In the genomic region with DNA sequence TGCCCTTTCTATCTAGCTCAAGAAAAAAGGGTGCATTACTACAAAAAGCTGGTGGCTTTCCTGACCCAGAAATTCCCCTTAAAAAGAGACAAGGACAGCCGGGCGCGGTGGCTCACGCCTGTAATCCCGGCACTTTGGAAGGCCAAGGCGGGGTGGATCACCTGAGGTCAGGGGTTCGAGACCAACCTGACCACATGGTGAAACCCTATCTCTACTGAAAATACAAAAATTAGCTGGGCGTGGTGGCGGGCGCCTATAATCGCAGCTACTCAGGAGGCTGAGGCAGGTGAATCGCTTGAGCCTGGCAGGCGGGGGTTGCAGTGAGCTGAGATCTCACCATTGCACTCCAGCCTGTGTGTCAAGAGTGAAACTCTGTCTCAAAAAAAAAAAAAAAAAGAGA, we compare ENCODE assay signal across 8 cellular contexts.
A peak's percentile ranks its signal among the peaks of the same experiment; 100 is the strongest.
DNase-seq lines count a peak whose midpoint lies in the region; ATAC-seq, FAIRE-seq and TF ChIP-seq lines count a peak whose summit lies in the region.
"Not testable (repeated sequence)": the region's sequence is repeated elsewhere in the genome, so short reads cannot be mapped to it uniquely, and the experiment has no call there.

No MANE protein-coding gene starts in this region.

- not testable (repeated sequence) for ATAC-seq in naive thymus-derived CD4-positive, alpha-beta T cell

- H3K36me3 ChIP-seq in HEK293 (ENCODE audit: control insufficient read depth in 2 of 2, insufficient read depth in 1 of 2, low read length in 2 of 2); SJSA1; right atrium auricular region; naive thymus-derived CD4-positive, alpha-beta T cell (ENCODE audit: control insufficient read depth in 2 of 3, insufficient read depth in 3 of 3, low read length in 3 of 3); small intestine (ENCODE audit: control insufficient read depth in 2 of 2, insufficient read depth in 2 of 2, low read length in 2 of 2): not testable (repeated sequence)

- peak overlapping the region; percentile 83 for H3K27ac Mint-ChIP-seq in activated naive CD4-positive, alpha-beta T cell treated with anti-CD3 and anti-CD28 coated beads, Interleukin-2, amount 10 ng/mL, durations not matched to agents 7 days and 5 days
- H3K27ac Mint-ChIP-seq in dendritic cell treated with granulocyte-macrophage colony-stimulating factor and Interleukin-4, amounts not matched to agents 40 ng/mL and 50 ng/mL, for 4 days: peak overlapping the region; percentile 67
- peak overlapping the region in 8 of 9 donors; percentile 74 to 97 (median 94) for H3K27ac Mint-ChIP-seq in naive thymus-derived CD4-positive, alpha-beta T cell

- not testable (repeated sequence) for H3K9me3 Mint-ChIP-seq in activated naive CD4-positive, alpha-beta T cell treated with anti-CD3 and anti-CD28 coated beads, Interleukin-2, amount 10 ng/mL, durations not matched to agents 7 days and 5 days; dendritic cell treated with granulocyte-macrophage colony-stimulating factor and Interleukin-4, amounts not matched to agents 40 ng/mL and 50 ng/mL, for 4 days; naive thymus-derived CD4-positive, alpha-beta T cell

- peak overlapping the region; percentile 45 for H3K27ac ChIP-seq in HEK293 (ENCODE audit: extremely low read depth, low read depth, low read length)
- not testable (repeated sequence) for H3K27ac ChIP-seq in SJSA1
- H3K27ac ChIP-seq in right atrium auricular region: peak overlapping the region; percentile 75 to 76
- H3K27ac ChIP-seq in naive thymus-derived CD4-positive, alpha-beta T cell (ENCODE audit: low read depth, low read length): peak overlapping the region; percentile 74
- H3K27ac ChIP-seq in small intestine (ENCODE audit: low read depth in 1 of 2, low read length in 1 of 2): peak overlapping the region; percentile 26 to 69

- H3K27me3 ChIP-seq in SJSA1 (replicated peaks); right atrium auricular region; naive thymus-derived CD4-positive, alpha-beta T cell (ENCODE audit: control insufficient read depth in 2 of 2, insufficient read depth in 2 of 2, low read length in 2 of 2); small intestine (ENCODE audit: control insufficient read depth in 2 of 2, insufficient read depth in 2 of 2, low read length in 2 of 2): not testable (repeated sequence)

- FAIRE-seq in small intestine (lab: Jason Lieb, UNC): not testable (repeated sequence)

- not testable (repeated sequence) for H3K9me3 ChIP-seq in HEK293 (ENCODE audit: control insufficient read depth, insufficient read depth, low read depth, low read length); SJSA1 (replicated peaks); right atrium auricular region; naive thymus-derived CD4-positive, alpha-beta T cell (ENCODE audit: control insufficient read depth in 2 of 3, low read length in 3 of 3); small intestine (ENCODE audit: control insufficient read depth, low read depth)

- DNase-seq in AG04449 (ENCODE audit: low read depth, low spot score); SJSA1 (ENCODE audit: low read depth in 1 of 2, low spot score in 2 of 2); activated naive CD4-positive, alpha-beta T cell treated with anti-CD3 and anti-CD28 coated beads, Interleukin-2, amount 10 ng/mL, durations not matched to agents 7 days and 5 days; right atrium auricular region (ENCODE audit: low spot score); naive thymus-derived CD4-positive, alpha-beta T cell; small intestine: not testable (repeated sequence)

- POLR2A ChIA-PET in AG04449 (lab: Yijun Ruan, JAX) (interaction anchor here (0.7 to 1.3 kb wide), 3 partner anchors 9 to 19 kb away, joined by 3 to 17 read pairs (median 3); no protein-coding TSS in a partner anchor), HEK293 (lab: Yijun Ruan, JAX) (interaction anchor here (0.6 to 1.2 kb wide), 5 partner anchors 8 to 82 kb away, joined by 3 to 9 read pairs (median 3); a partner anchor contains a TSS)
- POLR2A ChIA-PET in naive thymus-derived CD4-positive, alpha-beta T cell (lab: Charles Lee): interaction anchor here (0.7 to 5.1 kb wide), 5 partner anchors 8 to 78 kb away, joined by 3 to 34 read pairs (median 8); no protein-coding TSS in a partner anchor

- CTCF ChIA-PET in AG04449 (lab: Yijun Ruan, JAX): interaction anchor here (0.7 to 1.7 kb wide), 5 partner anchors 8 to 112 kb away, joined by 3 to 5 read pairs (median 4); no protein-coding TSS in a partner anchor
- CTCF ChIA-PET in HEK293 (lab: Yijun Ruan, JAX): interaction anchor here (0.8 to 1.1 kb wide), 4 partner anchors 9 to 63 kb away, joined by 3 to 5 read pairs (median 4); no protein-coding TSS in a partner anchor
- CTCF ChIA-PET in activated naive CD4-positive, alpha-beta T cell treated with anti-CD3 and anti-CD28 coated beads, Interleukin-2, amount 10 ng/mL, durations not matched to agents 7 days and 5 days (lab: Charles Lee): interaction anchor here (1.1 to 1.6 kb wide), 6 partner anchors 9 to 29 kb away, joined by 3 read pairs; no protein-coding TSS in a partner anchor
- CTCF ChIA-PET in naive thymus-derived CD4-positive, alpha-beta T cell (lab: Charles Lee): interaction anchor here (0.7 to 1.1 kb wide), 5 partner anchors 8 to 366 kb away, joined by 3 to 5 read pairs (median 3); no protein-coding TSS in a partner anchor

- not testable (repeated sequence) for H3K36me3 Mint-ChIP-seq in activated naive CD4-positive, alpha-beta T cell treated with anti-CD3 and anti-CD28 coated beads, Interleukin-2, amount 10 ng/mL, durations not matched to agents 7 days and 5 days; dendritic cell treated with granulocyte-macrophage colony-stimulating factor and Interleukin-4, amounts not matched to agents 40 ng/mL and 50 ng/mL, for 4 days (ENCODE audit: low read depth); naive thymus-derived CD4-positive, alpha-beta T cell

- H3K4me3 ChIP-seq in AG04449 (ENCODE audit: low read depth, low read length): peak overlapping the region; percentile 38
- peak overlapping the region; percentile 34 for H3K4me3 ChIP-seq in HEK293 (ENCODE audit: low read depth, low read length)
- H3K4me3 ChIP-seq in SJSA1: peak overlapping the region; percentile 30
- peak overlapping the region; percentile 22 to 43 for H3K4me3 ChIP-seq in right atrium auricular region
- peak overlapping the region; percentile 90 for H3K4me3 ChIP-seq in naive thymus-derived CD4-positive, alpha-beta T cell (ENCODE audit: low read length)
- H3K4me3 ChIP-seq in small intestine (ENCODE audit: low read depth in 1 of 2, low read length in 2 of 2): peak overlapping the region in 1 of 2 donors; percentile 41

- H3K4me1 Mint-ChIP-seq in activated naive CD4-positive, alpha-beta T cell treated with anti-CD3 and anti-CD28 coated beads, Interleukin-2, amount 10 ng/mL, durations not matched to agents 7 days and 5 days: peaks cover 36% of the 10 kb centered on the region
- H3K4me1 Mint-ChIP-seq in dendritic cell treated with granulocyte-macrophage colony-stimulating factor and Interleukin-4, amounts not matched to agents 40 ng/mL and 50 ng/mL, for 4 days (ENCODE audit: low read depth): peaks cover 32% of the 10 kb centered on the region
- peaks cover 20 to 45% (median 33%) of the 10 kb centered on the region in 7 donors for H3K4me1 Mint-ChIP-seq in naive thymus-derived CD4-positive, alpha-beta T cell

- H3K27me3 Mint-ChIP-seq in activated naive CD4-positive, alpha-beta T cell treated with anti-CD3 and anti-CD28 coated beads, Interleukin-2, amount 10 ng/mL, durations not matched to agents 7 days and 5 days: peaks cover 48% of the 10 kb centered on the region
- peaks cover 26% of the 10 kb centered on the region for H3K27me3 Mint-ChIP-seq in dendritic cell treated with granulocyte-macrophage colony-stimulating factor and Interleukin-4, amounts not matched to agents 40 ng/mL and 50 ng/mL, for 4 days
- H3K27me3 Mint-ChIP-seq in naive thymus-derived CD4-positive, alpha-beta T cell: peaks cover 0 to 40% (median 0%) of the 10 kb centered on the region in 5 donors

- H3K4me3 Mint-ChIP-seq in activated naive CD4-positive, alpha-beta T cell treated with anti-CD3 and anti-CD28 coated beads, Interleukin-2, amount 10 ng/mL, durations not matched to agents 7 days and 5 days: peak overlapping the region; percentile 75
- peak overlapping the region; percentile 85 for H3K4me3 Mint-ChIP-seq in dendritic cell treated with granulocyte-macrophage colony-stimulating factor and Interleukin-4, amounts not matched to agents 40 ng/mL and 50 ng/mL, for 4 days
- H3K4me3 Mint-ChIP-seq in naive thymus-derived CD4-positive, alpha-beta T cell: peak overlapping the region; percentile 82 to 96 (median 92)

- not testable (repeated sequence) for H3K4me1 ChIP-seq in HEK293 (ENCODE audit: control insufficient read depth, insufficient read depth, low read length); small intestine (ENCODE audit: control insufficient read depth in 2 of 2, insufficient read depth in 1 of 2, low read depth in 1 of 2, low read length in 1 of 2)
- H3K4me1 ChIP-seq in SJSA1 (replicated peaks) (peaks cover 11% of the 10 kb centered on the region), right atrium auricular region (peaks cover 0 to 28% of the 10 kb centered on the region in 2 donors)
- peaks cover 4 to 14% of the 10 kb centered on the region in 2 donors for H3K4me1 ChIP-seq in naive thymus-derived CD4-positive, alpha-beta T cell (ENCODE audit: control insufficient read depth in 2 of 2, insufficient read depth in 2 of 2, low read length in 2 of 2)

- not testable (repeated sequence) for TF ChIP-seq CTCF in AG04449 (IDR thresholded peaks at IDR 0.05; ENCODE audit: insufficient read depth, low read length, missing control alignments); HEK293 (tag by site-specific recombination; IDR thresholded peaks at IDR 0.05); right atrium auricular region (IDR thresholded peaks at IDR 0.05)

- intact Hi-C loops in dendritic cell treated with granulocyte-macrophage colony-stimulating factor and Interleukin-4, amounts not matched to agents 40 ng/mL and 50 ng/mL, for 4 days (cut with micrococcal nuclease): not testable (repeated sequence)
- intact Hi-C loops in naive thymus-derived CD4-positive, alpha-beta T cell (cut with micrococcal nuclease): loop anchor here (1.0 to 5.0 kb wide), 4 partner anchors 9 to 113 kb away; no protein-coding TSS in a partner anchor

- WGBS in small intestine, 3 donors: 26 to 53% (median 39%) methylated on average over 13 of the region's 13 CpGs

TF ChIP-seq in HEK293, 187 proteins besides CTCF, POLR2A, EP300 and RAD21:
- TF ChIP-seq ZNF335 (tag by site-specific recombination; conservative IDR thresholded peaks at IDR 0.05): peak; percentile 71; the same call in 1 of the 2 replicates
TF ChIP-seq in HEK293: peak in this region for 1; not testable (repeated sequence) for 186.
